15 cellular contexts compared by ENCODE assay signal in genomic region chr9:92659601-92660000, GRCh38.
"Had no signal": no experiment of that assay in that cellular context is flagged by ENCODE, and none has a peak within 500 bp of the region (broad histone marks: within the 10 kb centered on the region; RNA-seq: fewer than 3 reads in every experiment).

No MANE protein-coding gene starts in this region.

- H3K27ac Mint-ChIP-seq: activated naive CD8-positive, alpha-beta T cell treated with anti-CD3 and anti-CD28 coated beads, Interleukin-2, amount 10 ng/mL, durations not matched to agents 7 days and 5 days; nephron; T-helper 17 cell had no signal

- H3K27me3 ChIP-seq: colonic mucosa, gastrocnemius medialis, pancreas had no signal

- H3K9me3 Mint-ChIP-seq: activated naive CD8-positive, alpha-beta T cell treated with anti-CD3 and anti-CD28 coated beads, Interleukin-2, amount 10 ng/mL, durations not matched to agents 7 days and 5 days; nephron; stimulated activated naive CD8-positive, alpha-beta T cell treated with anti-CD3 and anti-CD28 coated beads, Interleukin-15, amount 100 ng/mL, for 72 hours had no signal

- DNase-seq: activated CD4-positive, CD25-positive, alpha-beta regulatory T cell; activated gamma-delta T cell; activated naive CD8-positive, alpha-beta T cell treated with anti-CD3 and anti-CD28 coated beads, Interleukin-2, amount 10 ng/mL, durations not matched to agents 7 days and 5 days; activated T-cell treated with anti-CD3 and anti-CD28 coated beads, Interleukin-2, amount 50 U/mL, for 1 hour; colonic mucosa; effector memory CD4-positive, alpha-beta T cell; gastrocnemius medialis; mucosa of descending colon; stimulated activated CD4-positive, alpha-beta T cell treated with anti-CD3 and anti-CD28 coated beads, Interleukin-15, amount 100 ng/mL, for 24 hours; stimulated activated CD4-positive, alpha-beta T cell treated with anti-CD3 and anti-CD28 coated beads, Interleukin-4, amount 100 ng/mL, for 24 hours; stimulated activated naive CD8-positive, alpha-beta T cell treated with anti-CD3 and anti-CD28 coated beads, Interleukin-15, amount 100 ng/mL, for 72 hours; T-helper 17 cell had no signal

- H3K9me3 ChIP-seq: colonic mucosa, gastrocnemius medialis, mucosa of descending colon, pancreas had no signal

- H3K4me1 ChIP-seq: colonic mucosa, pancreas had no signal

- H3K27ac ChIP-seq: colonic mucosa, epithelial cell of prostate, gastrocnemius medialis, pancreas had no signal

- H3K27me3 Mint-ChIP-seq: activated naive CD8-positive, alpha-beta T cell treated with anti-CD3 and anti-CD28 coated beads, Interleukin-2, amount 10 ng/mL, durations not matched to agents 7 days and 5 days; stimulated activated naive CD8-positive, alpha-beta T cell treated with anti-CD3 and anti-CD28 coated beads, Interleukin-15, amount 100 ng/mL, for 72 hours; T-helper 17 cell had no signal

- ATAC-seq: gastrocnemius medialis; mucosa of descending colon; pancreas; stimulated activated naive CD8-positive, alpha-beta T cell treated with anti-CD3 and anti-CD28 coated beads, Interleukin-15, amount 100 ng/mL, for 72 hours; T-helper 17 cell had no signal

- H3K4me3 Mint-ChIP-seq: activated naive CD8-positive, alpha-beta T cell treated with anti-CD3 and anti-CD28 coated beads, Interleukin-2, amount 10 ng/mL, durations not matched to agents 7 days and 5 days; nephron; stimulated activated naive CD8-positive, alpha-beta T cell treated with anti-CD3 and anti-CD28 coated beads, Interleukin-15, amount 100 ng/mL, for 72 hours; T-helper 17 cell had no signal
